11 cellular contexts compared by ENCODE assay signal in the genomic region with DNA sequence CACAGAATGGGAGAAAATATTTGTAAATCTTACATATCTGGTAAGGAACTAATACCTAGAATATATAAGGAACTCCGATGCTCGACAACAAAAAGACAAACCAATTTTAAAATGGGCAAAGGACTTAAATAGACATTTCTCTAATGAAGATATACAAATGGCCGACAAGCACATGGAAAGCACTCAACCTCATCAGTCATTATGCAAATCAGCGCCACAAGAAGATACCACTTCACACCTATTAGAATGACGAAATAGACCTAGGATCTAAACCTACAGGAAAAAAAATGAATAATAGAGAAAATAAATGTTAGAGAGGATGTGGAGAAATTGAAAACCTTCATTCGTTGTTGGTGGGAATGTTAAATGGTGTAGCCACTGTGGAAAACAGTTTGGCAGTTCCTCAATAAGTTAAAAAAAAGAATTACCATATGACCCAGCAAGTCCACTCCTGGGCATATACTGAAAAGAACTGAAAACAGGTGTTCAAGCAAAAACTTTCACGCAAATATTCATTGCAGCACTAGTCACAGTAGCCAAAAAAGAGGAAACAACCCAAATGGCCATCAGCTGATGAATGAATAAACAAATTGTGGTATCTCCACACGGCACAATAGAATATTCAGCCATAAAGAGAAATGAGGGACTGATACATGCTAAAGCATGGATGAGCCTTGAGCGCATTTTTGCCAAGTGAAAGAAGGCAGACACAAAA. TPM values are rescaled to one million over a fixed set of nuclear protein-coding genes. Genes with fewer than 3 reads are reported as not detected.
DNase-seq lines count a peak whose midpoint lies in the region; ATAC-seq and TF ChIP-seq lines count a peak whose summit lies in the region.
"Had no signal": no experiment of that assay in that cellular context is flagged by ENCODE, and none has a peak within 500 bp of the region (broad histone marks: within the 10 kb centered on the region; RNA-seq: fewer than 3 reads in every experiment).

No MANE protein-coding gene starts in this region.

- no peaks in the 10 kb centered on the region for H3K9me3 Mint-ChIP-seq in natural killer cell
- H3K9me3 Mint-ChIP-seq in effector memory CD8-positive, alpha-beta T cell: no peaks in the 10 kb centered on the region
- H3K9me3 Mint-ChIP-seq: activated T-cell treated with anti-CD3 and anti-CD28 coated beads, Interleukin-2, amount 50 U/mL, for 4 hours had no signal

- ATAC-seq in GM18508 (IDR thresholded peaks at IDR 0.05; ENCODE audit: insufficient read depth, unreplicated experiment): peak; percentile 63
- peak; percentile 79 for ATAC-seq in GM21390 (IDR thresholded peaks at IDR 0.05; ENCODE audit: unreplicated experiment)
- peak; percentile 56 for ATAC-seq in HG03045 (IDR thresholded peaks at IDR 0.05; ENCODE audit: unreplicated experiment)
- ATAC-seq in natural killer cell: no peak
- ATAC-seq in effector memory CD8-positive, alpha-beta T cell (replicated peaks): no peak
- ATAC-seq: activated T-cell treated with anti-CD3 and anti-CD28 coated beads, Interleukin-2, amount 50 U/mL, for 4 hours had no signal

- no peak overlapping the region for H3K4me3 Mint-ChIP-seq in natural killer cell
- H3K4me3 Mint-ChIP-seq in effector memory CD8-positive, alpha-beta T cell: no peak overlapping the region
- H3K4me3 Mint-ChIP-seq: activated T-cell treated with anti-CD3 and anti-CD28 coated beads, Interleukin-2, amount 50 U/mL, for 4 hours; mesothelial cell of epicardium had no signal

- intact Hi-C loops in natural killer cell (cut with micrococcal nuclease): no loop called here

- H3K36me3 Mint-ChIP-seq in natural killer cell: peaks cover 13% of the 10 kb centered on the region
- no peaks in the 10 kb centered on the region for H3K36me3 Mint-ChIP-seq in effector memory CD8-positive, alpha-beta T cell (ENCODE audit: insufficient read depth)

- peak; percentile 91 for DNase-seq in NAMALWA (ENCODE audit: low spot score)
- DNase-seq in globus pallidus (ENCODE audit: low spot score): no peak
- DNase-seq in activated CD4-positive, CD25-positive, alpha-beta regulatory T cell treated with anti-CD3 and anti-CD28 coated beads, Interleukin-2, amount 50 U/mL, for 72 hours: no peak
- no peak for DNase-seq in natural killer cell
- no peak for DNase-seq in effector memory CD8-positive, alpha-beta T cell
- DNase-seq: activated T-cell treated with anti-CD3 and anti-CD28 coated beads, Interleukin-2, amount 50 U/mL, for 4 hours; BE2C had no signal

- no peaks in the 10 kb centered on the region for H3K27me3 Mint-ChIP-seq in natural killer cell (ENCODE audit: low read depth in 2 of 2)
- H3K27me3 Mint-ChIP-seq in effector memory CD8-positive, alpha-beta T cell: no peaks in the 10 kb centered on the region

- H3K27ac Mint-ChIP-seq in natural killer cell: no peak overlapping the region
- no peak overlapping the region for H3K27ac Mint-ChIP-seq in effector memory CD8-positive, alpha-beta T cell
- H3K27ac Mint-ChIP-seq: mesothelial cell of epicardium had no signal

- TF ChIP-seq CTCF in natural killer cell (IDR thresholded peaks at IDR 0.05): no peak

- H3K4me1 Mint-ChIP-seq in natural killer cell: no peaks in the 10 kb centered on the region
- no peaks in the 10 kb centered on the region for H3K4me1 Mint-ChIP-seq in effector memory CD8-positive, alpha-beta T cell (ENCODE audit: low read depth in 2 of 2)
- H3K4me1 Mint-ChIP-seq: mesothelial cell of epicardium had no signal

RNA-seq across cellular contexts. Expression of a gene that starts 57.3 kb away (rescaled TPM):
- total RNA-seq in natural killer cell: 10 to 100 TPM; 12.0 to 19.0 (median 13.8) TPM

Comparison
In these comparisons a context has a peak if more than half of its experiments do, and no peak if none do; other contexts are left out.
1. ATAC-seq: peak in GM18508 (single experiment), GM21390 (single experiment) and HG03045 (single experiment); none in natural killer cell (0 of 3) and effector memory CD8-positive, alpha-beta T cell (single experiment).